In the genomic region with DNA sequence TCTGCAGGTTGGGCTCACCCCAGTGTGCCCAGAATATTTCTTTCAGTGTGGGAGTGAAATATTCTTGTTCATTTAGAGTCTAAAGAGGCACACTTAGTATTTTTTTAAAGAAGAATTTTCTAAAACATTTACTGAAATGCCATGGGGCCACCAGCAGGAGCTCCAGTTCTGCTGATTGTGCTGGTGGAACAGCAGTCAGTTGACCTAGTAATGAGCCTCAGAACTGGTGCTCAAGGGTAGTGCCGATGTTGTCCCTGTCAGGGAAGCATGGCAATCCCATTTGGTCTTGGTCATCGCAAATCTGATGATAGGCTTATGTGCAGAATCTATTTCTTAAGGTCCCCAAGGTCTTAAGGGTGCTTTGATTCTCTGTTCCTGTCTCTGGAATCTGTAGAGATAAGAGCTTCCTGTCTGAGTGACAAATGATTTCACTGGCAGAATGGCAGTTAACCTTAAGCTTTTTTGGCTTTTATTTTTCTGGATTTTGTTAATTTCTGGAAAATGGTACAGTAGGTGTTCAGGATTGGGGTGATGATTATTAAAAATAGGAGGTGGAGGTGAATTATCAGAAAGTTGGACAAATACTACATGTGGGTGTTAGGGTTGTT, we compare ENCODE assay signal across 13 cellular contexts. TPM values are rescaled to one million over a fixed set of nuclear protein-coding genes. Genes with fewer than 3 reads are reported as not detected.
DNase-seq lines count a peak whose midpoint lies in the region; ATAC-seq and TF ChIP-seq lines count a peak whose summit lies in the region.
"Had no signal": no experiment of that assay in that cellular context is flagged by ENCODE, and none has a peak within 500 bp of the region (broad histone marks: within the 10 kb centered on the region; RNA-seq: fewer than 3 reads in every experiment).

No MANE protein-coding gene starts in this region.

- peak overlapping the region; percentile 42 for H3K27ac Mint-ChIP-seq in activated CD4-positive, alpha-beta T cell treated with anti-CD3 and anti-CD28 coated beads, Interleukin-2, amount 10 ng/mL, durations not matched to agents 7 days and 5 days
- no peak overlapping the region for H3K27ac Mint-ChIP-seq in chondrocyte (ENCODE audit: unreplicated experiment)
- no peak overlapping the region for H3K27ac Mint-ChIP-seq in progenitor cell of endocrine pancreas

- dilution Hi-C loops in IMR-90 (cut with HindIII; ENCODE audit: low sequenced_read_pairs, unreplicated experiment), result no loop called here

- 60% methylated on average over 1 of the region's 2 CpGs; no CpG with 5 or more reads in 1 of the 2 experiments for WGBS in IMR-90 (ENCODE audit: extremely low coverage in 2 of 2, insufficient read length in 1 of 2), 2 experiments

- no peaks in the 10 kb centered on the region for H3K9me3 Mint-ChIP-seq in activated CD4-positive, alpha-beta T cell treated with anti-CD3 and anti-CD28 coated beads, Interleukin-2, amount 10 ng/mL, durations not matched to agents 7 days and 5 days
- H3K9me3 Mint-ChIP-seq in chondrocyte (ENCODE audit: low read depth) (no peaks in the 10 kb centered on the region), progenitor cell of endocrine pancreas (ENCODE audit: low read depth) (no peaks in the 10 kb centered on the region)

- POLR2A ChIA-PET in activated CD4-positive, alpha-beta T cell treated with anti-CD3 and anti-CD28 coated beads, Interleukin-2, amount 10 ng/mL, durations not matched to agents 7 days and 5 days (lab: Charles Lee), result no interaction called here
- POLR2A ChIA-PET in IMR-90 (lab: Charles Lee; ENCODE audit: unreplicated experiment), result no interaction called here

- no peak overlapping the region for H2AK5ac ChIP-seq in IMR-90 (ENCODE audit: low read depth, low read length)

- H3K9ac ChIP-seq in IMR-90 (ENCODE audit: low read depth, low read length), result no peak overlapping the region

- H2BK20ac ChIP-seq in IMR-90 (ENCODE audit: low read depth, low read length), result no peak overlapping the region

- no peak overlapping the region for H3K18ac ChIP-seq in IMR-90 (ENCODE audit: low read depth, low read length)

- H3K4ac ChIP-seq in IMR-90 (ENCODE audit: low read depth, low read length), result no peak overlapping the region

- H3K4me3 Mint-ChIP-seq in activated CD4-positive, alpha-beta T cell treated with anti-CD3 and anti-CD28 coated beads, Interleukin-2, amount 10 ng/mL, durations not matched to agents 7 days and 5 days, result no peak overlapping the region
- H3K4me3 Mint-ChIP-seq in chondrocyte (ENCODE audit: unreplicated experiment), result no peak overlapping the region
- H3K4me3 Mint-ChIP-seq in progenitor cell of endocrine pancreas (ENCODE audit: low read depth), result no peak overlapping the region

- H3K36me3 Mint-ChIP-seq in activated CD4-positive, alpha-beta T cell treated with anti-CD3 and anti-CD28 coated beads, Interleukin-2, amount 10 ng/mL, durations not matched to agents 7 days and 5 days (ENCODE audit: low read depth), result peaks cover 36% of the 10 kb centered on the region
- peaks cover 9% of the 10 kb centered on the region for H3K36me3 Mint-ChIP-seq in chondrocyte (ENCODE audit: low read depth)
- H3K36me3 Mint-ChIP-seq in progenitor cell of endocrine pancreas (ENCODE audit: insufficient read depth), result peaks cover 18% of the 10 kb centered on the region

- H4K91ac ChIP-seq in IMR-90 (ENCODE audit: insufficient read depth, low read depth, low read length), result no peak overlapping the region

- peaks cover 15% of the 10 kb centered on the region for H3K9me1 ChIP-seq in IMR-90 (ENCODE audit: insufficient read depth, low read length)

- no peaks in the 10 kb centered on the region for H3K27me3 Mint-ChIP-seq in activated CD4-positive, alpha-beta T cell treated with anti-CD3 and anti-CD28 coated beads, Interleukin-2, amount 10 ng/mL, durations not matched to agents 7 days and 5 days
- H3K27me3 Mint-ChIP-seq in chondrocyte (ENCODE audit: low read depth) (no peaks in the 10 kb centered on the region), progenitor cell of endocrine pancreas (no peaks in the 10 kb centered on the region)

- H3K4me1 Mint-ChIP-seq in activated CD4-positive, alpha-beta T cell treated with anti-CD3 and anti-CD28 coated beads, Interleukin-2, amount 10 ng/mL, durations not matched to agents 7 days and 5 days, result peaks cover 32% of the 10 kb centered on the region
- H3K4me1 Mint-ChIP-seq in chondrocyte (ENCODE audit: low read depth) (peaks cover 45% of the 10 kb centered on the region), progenitor cell of endocrine pancreas (ENCODE audit: low read depth) (peaks cover 15% of the 10 kb centered on the region)

- ATAC-seq in IMR-90 (ENCODE audit: low read depth) (no peak), GM19328 (IDR thresholded peaks at IDR 0.05; ENCODE audit: unreplicated experiment) (no peak)
- ATAC-seq: left cardiac atrium had no signal

- in situ Hi-C loops in IMR-90 (cut with MboI; ENCODE audit: low sequenced_read_pairs), result no loop called here

- no peak overlapping the region for H4K8ac ChIP-seq in IMR-90 (ENCODE audit: low read depth in 2 of 2, low read length in 2 of 2)

- no peak for TF ChIP-seq RAD21 in IMR-90 (IDR thresholded peaks at IDR 0.05; ENCODE audit: low read length)

- BruUV-seq in IMR-90 (replicated peaks; lab: Mats Ljungman, UMichigan), result no TSS peak

- H2BK15ac ChIP-seq in IMR-90 (ENCODE audit: low read depth, low read length), result no peak overlapping the region

- H3K56ac ChIP-seq in IMR-90 (ENCODE audit: extremely low read depth, insufficient read depth, low read length), result no peak overlapping the region

- no peak for DNase-seq in activated CD4-positive, alpha-beta T cell treated with anti-CD3 and anti-CD28 coated beads, Interleukin-2, amount 10 ng/mL, durations not matched to agents 7 days and 5 days
- DNase-seq in activated CD4-positive, alpha-beta T cell treated with anti-CD3 and anti-CD28 coated beads for 48 hours, result no peak
- DNase-seq in IMR-90, result no peak
- no peak for DNase-seq in chondrocyte (ENCODE audit: low spot score)
- DNase-seq in progenitor cell of endocrine pancreas (ENCODE audit: low spot score, unreplicated experiment), result no peak
- no peak for DNase-seq in cerebellum (ENCODE audit: low spot score)
- DNase-seq in stimulated activated CD4-positive, alpha-beta T cell treated with anti-CD3 and anti-CD28 coated beads, Interleukin-2, amount 100 ng/mL, for 48 hours, result no peak
- DNase-seq: ACHN, GDM1, left cardiac atrium, NCI-H1417 had no signal

- no peak overlapping the region for H3K4me2 ChIP-seq in IMR-90 (ENCODE audit: low read depth, low read length)

- no peak overlapping the region for H2BK120ac ChIP-seq in IMR-90 (ENCODE audit: low read depth, low read length)

- no peak for TF ChIP-seq CTCF in IMR-90 (conservative IDR thresholded peaks at IDR 0.05; ENCODE audit: low read depth, low read length)
- TF ChIP-seq CTCF in chondrocyte (IDR thresholded peaks at IDR 0.05), result peak; percentile 15
- TF ChIP-seq CTCF in progenitor cell of endocrine pancreas (IDR thresholded peaks at IDR 0.05; ENCODE audit: unreplicated experiment), result peak; percentile 6

- H2BK5ac ChIP-seq in IMR-90 (ENCODE audit: low read depth, low read length, poor library complexity, severe bottlenecking), result no peak overlapping the region

- no peak overlapping the region for H2AFZ ChIP-seq in IMR-90 (replicated peaks; ENCODE audit: low read length, poor library complexity)

- H3K27me3 ChIP-seq in IMR-90 (ENCODE audit: control insufficient read depth, insufficient read depth, low read length), result no peaks in the 10 kb centered on the region

- H4K5ac ChIP-seq in IMR-90 (ENCODE audit: low read depth, low read length), result no peak overlapping the region

- H3K4me3 ChIP-seq in IMR-90 (ENCODE audit: insufficient read depth, low read depth, low read length), result no peak overlapping the region
- H3K4me3 ChIP-seq: SK-N-MC had no signal

- no peak for TF ChIP-seq POLR2A in IMR-90 (IDR thresholded peaks at IDR 0.05; ENCODE audit: low read depth, low read length)

- CTCF ChIA-PET in activated CD4-positive, alpha-beta T cell treated with anti-CD3 and anti-CD28 coated beads, Interleukin-2, amount 10 ng/mL, durations not matched to agents 7 days and 5 days (lab: Charles Lee), result interaction anchor here (0.6 to 1.6 kb wide), 8 partner anchors 8 to 737 kb away, joined by 3 to 5 read pairs (median 3); no protein-coding TSS in a partner anchor
- CTCF ChIA-PET in IMR-90 (lab: Yijun Ruan, JAX), result no interaction called here

- H3K14ac ChIP-seq in IMR-90 (replicated peaks; ENCODE audit: low read depth, low read length), result no peak overlapping the region

- intact Hi-C loops in IMR-90 (cut with micrococcal nuclease), result no loop called here

- no peak overlapping the region for H3K27ac ChIP-seq in IMR-90 (ENCODE audit: insufficient read depth, low read length)
- H3K27ac ChIP-seq: SK-N-MC had no signal

- H3K9me3 ChIP-seq in IMR-90 (ENCODE audit: control insufficient read depth, insufficient read depth, low read length), result no peaks in the 10 kb centered on the region

- peaks cover 28% of the 10 kb centered on the region for H3K36me3 ChIP-seq in IMR-90 (ENCODE audit: control insufficient read depth, insufficient read depth, low read length)

- peaks cover 7% of the 10 kb centered on the region for H3K4me1 ChIP-seq in IMR-90 (ENCODE audit: control insufficient read depth, insufficient read depth, low read length)

- no peak overlapping the region for H2AK9ac ChIP-seq in IMR-90 (replicated peaks; ENCODE audit: low read depth, low read length, poor library complexity)

- H3K79me1 ChIP-seq in IMR-90 (ENCODE audit: low read depth in 1 of 2, low read length in 2 of 2), result peaks cover 74 to 85% of the 10 kb centered on the region in 2 experiments

- peak overlapping the region; percentile 50; the same call in 1 of the 2 replicates for H3K23ac ChIP-seq in IMR-90 (ENCODE audit: low read depth, low read length)

- peaks cover 13% of the 10 kb centered on the region; the same call in 1 of the 2 replicates for H4K20me1 ChIP-seq in IMR-90 (ENCODE audit: insufficient read depth, low read length)

TF ChIP-seq in IMR-90, 13 proteins besides CTCF, POLR2A, EP300 and RAD21:
- no peak for TF ChIP-seq BHLHE40 (IDR thresholded peaks at IDR 0.05; ENCODE audit: low read depth, low read length)
- no peak for TF ChIP-seq NFE2L2 (IDR thresholded peaks at IDR 0.05; ENCODE audit: low read depth, low read length)
- TF ChIP-seq MXI1 (IDR thresholded peaks at IDR 0.05; ENCODE audit: borderline replicate concordance, low read depth, low read length), result no peak
TF ChIP-seq in IMR-90: peak in this region for 0.

RNA-seq across cellular contexts. Expression of a gene that starts 31.3 kb away (rescaled TPM):
- 10 to 100 TPM; 33.2 to 39.4 TPM for total RNA-seq in activated CD4-positive, alpha-beta T cell treated with anti-CD3 and anti-CD28 coated beads, Interleukin-2, amount 10 ng/mL, durations not matched to agents 7 days and 5 days
- 32.6 and 32.8 TPM in 2 replicates for total RNA-seq in IMR-90 (2012; rRNA removed)
- 12.0 and 13.8 TPM in 2 replicates for polyA plus RNA-seq in IMR-90 (2012; rRNA removed)
- 8.9 and 11.1 TPM in 2 replicates for polyA plus RNA-seq in IMR-90 (2012; cell fraction: cytosol; rRNA removed)
- polyA plus RNA-seq in IMR-90 (2012; cell fraction: nucleus; rRNA removed; ENCODE audit: low replicate concordance), result 15.7 and 33.1 TPM in 2 replicates
- 28.9 to 34.0 TPM (median 31.4 TPM) in 3 replicates for total RNA-seq in chondrocyte
- 35.3 and 43.2 TPM in 2 replicates for total RNA-seq in progenitor cell of endocrine pancreas
- 33.5 TPM for total RNA-seq in cerebellum
